Comparison of ENCODE assay signal across 13 cellular contexts in the genomic region with DNA sequence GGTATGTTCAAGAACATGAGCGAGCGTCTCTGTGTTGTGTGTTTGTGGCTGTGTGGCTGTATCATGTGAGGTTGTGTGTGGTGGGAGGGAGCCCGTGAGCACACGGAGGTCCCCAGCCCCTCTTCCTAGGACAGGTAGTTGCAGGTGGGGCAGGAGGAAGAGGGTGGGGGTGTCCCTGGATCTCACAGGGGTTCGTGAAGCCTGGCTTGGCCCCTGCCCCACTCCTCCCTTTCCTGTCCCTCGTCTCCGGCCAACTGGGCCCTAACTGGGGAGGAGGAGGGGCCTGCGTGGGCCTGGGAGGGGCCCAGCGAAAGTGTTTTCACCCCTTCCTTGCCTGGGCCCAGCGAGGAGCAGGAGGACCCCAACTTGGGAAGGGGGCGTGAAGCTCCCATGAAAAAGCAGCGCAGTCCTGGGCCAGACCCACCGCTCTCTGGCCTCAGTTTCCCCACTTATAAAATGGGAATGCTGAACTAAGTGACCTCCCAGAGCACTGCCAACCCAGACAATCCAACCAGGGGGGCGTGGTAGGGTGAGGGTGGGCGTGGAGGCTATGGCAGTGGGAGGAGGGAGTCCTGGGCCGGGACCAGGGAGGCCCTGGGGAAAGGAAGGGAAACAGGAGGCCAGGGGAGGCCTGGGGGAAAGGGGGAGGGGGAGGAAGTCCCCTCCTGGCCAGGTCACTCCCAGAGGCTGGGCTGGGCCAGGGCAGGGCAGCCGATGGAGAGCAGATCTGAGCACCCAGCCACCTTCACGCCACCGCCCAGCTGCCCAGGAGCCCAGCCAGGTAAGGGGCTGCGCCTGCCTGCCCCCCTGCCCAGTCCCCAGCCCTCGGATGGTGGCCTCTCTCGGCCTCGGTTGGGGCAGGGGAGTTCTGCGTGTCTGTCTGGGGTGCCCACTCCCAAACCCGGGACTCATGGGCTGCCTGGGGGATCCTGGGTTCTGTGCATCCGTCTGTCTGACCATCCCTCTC. TPM values are rescaled to one million over a fixed set of nuclear protein-coding genes. Genes with fewer than 3 reads are reported as not detected.
A peak's percentile ranks its signal among the peaks of the same experiment; 100 is the strongest.
DNase-seq lines count a peak whose midpoint lies in the region; ATAC-seq lines count a peak whose summit lies in the region.
"Had no signal": no experiment of that assay in that cellular context is flagged by ENCODE, and none has a peak within 500 bp of the region (broad histone marks: within the 10 kb centered on the region; RNA-seq: fewer than 3 reads in every experiment).

A gene (plus strand): TSS at position 683 of the 967 bp plus-strand sequence. CDS start 473 bp downstream, outside the sequence.

- no peak for ATAC-seq in activated CD8-positive, alpha-beta memory T cell treated with anti-CD3 and anti-CD28 coated beads, Interleukin-2, amount 10 ng/mL, durations not matched to agents 7 days and 5 days
- ATAC-seq in T-cell (replicated peaks in 1 of 4): peak in 3 of 4 experiments; percentile 17 to 28 (median 21)
- peak; percentile 59 for ATAC-seq in left ventricle myocardium superior
- peak; percentile 2 for ATAC-seq in stimulated activated naive CD8-positive, alpha-beta T cell treated with anti-CD3 and anti-CD28 coated beads, Interleukin-15, Interleukin-2, amounts not matched to agents 100 U/mL and 50 U/mL, for 24 hours
- ATAC-seq in GM19351 (IDR thresholded peaks at IDR 0.05; ENCODE audit: unreplicated experiment): no peak
- no peak for ATAC-seq in GM18861 (IDR thresholded peaks at IDR 0.05; ENCODE audit: unreplicated experiment)
- ATAC-seq in GM19455 (IDR thresholded peaks at IDR 0.05; ENCODE audit: unreplicated experiment): no peak

- POLR2A ChIA-PET in T-cell (lab: Charles Lee): no interaction called here

- DNase-seq in activated CD8-positive, alpha-beta memory T cell treated with anti-CD3 and anti-CD28 coated beads, Interleukin-2, amount 10 ng/mL, durations not matched to agents 7 days and 5 days: no peak
- no peak for DNase-seq in activated CD8-positive, alpha-beta memory T cell treated with anti-CD3 and anti-CD28 coated beads, Interleukin-2, amount 50 U/mL, for 48 hours
- DNase-seq in T-cell (no peak), left ventricle myocardium superior (peak; percentile 45)
- no peak for DNase-seq in stimulated activated naive CD8-positive, alpha-beta T cell treated with anti-CD3 and anti-CD28 coated beads, Interleukin-15, Interleukin-2, amounts not matched to agents 100 U/mL and 50 U/mL, for 24 hours
- DNase-seq: central memory CD4-positive, alpha-beta T cell; mammary epithelial cell; NCI-H2171 treated with DMSO at 0.1 percent for 48 hours had no signal

- intact Hi-C loops in left ventricle myocardium superior (cut with micrococcal nuclease): no loop called here

- CTCF ChIA-PET in activated CD8-positive, alpha-beta memory T cell treated with anti-CD3 and anti-CD28 coated beads, Interleukin-2, amount 10 ng/mL, durations not matched to agents 7 days and 5 days (lab: Charles Lee): no interaction called here
- CTCF ChIA-PET in T-cell (lab: Charles Lee): interaction anchor here in 1 of 2 donors (0.5 kb wide), 1 partner anchor 41 kb away, joined by 3 read pairs; no protein-coding TSS in a partner anchor

- peak within 1 kb of the TSS; percentile 46 for H3K27ac Mint-ChIP-seq in activated CD8-positive, alpha-beta memory T cell treated with anti-CD3 and anti-CD28 coated beads, Interleukin-2, amount 10 ng/mL, durations not matched to agents 7 days and 5 days
- peak within 1 kb of the TSS; percentile 59 to 78 for H3K27ac Mint-ChIP-seq in T-cell

- H3K9me3 Mint-ChIP-seq in activated CD8-positive, alpha-beta memory T cell treated with anti-CD3 and anti-CD28 coated beads, Interleukin-2, amount 10 ng/mL, durations not matched to agents 7 days and 5 days (ENCODE audit: low read depth): no peaks in the 10 kb centered on the region
- no peaks in the 10 kb centered on the region for H3K9me3 Mint-ChIP-seq in T-cell

- H3K36me3 Mint-ChIP-seq in activated CD8-positive, alpha-beta memory T cell treated with anti-CD3 and anti-CD28 coated beads, Interleukin-2, amount 10 ng/mL, durations not matched to agents 7 days and 5 days: no peaks in the 10 kb centered on the region
- H3K36me3 Mint-ChIP-seq in T-cell: no peaks in the 10 kb centered on the region

- H3K4me1 Mint-ChIP-seq in activated CD8-positive, alpha-beta memory T cell treated with anti-CD3 and anti-CD28 coated beads, Interleukin-2, amount 10 ng/mL, durations not matched to agents 7 days and 5 days: peaks cover 43% of the 10 kb centered on the region
- H3K4me1 Mint-ChIP-seq in T-cell: peaks cover 44 to 48% (median 48%) of the 10 kb centered on the region in 3 donors

- no peak within 1 kb of the TSS for H3K4me3 Mint-ChIP-seq in activated CD8-positive, alpha-beta memory T cell treated with anti-CD3 and anti-CD28 coated beads, Interleukin-2, amount 10 ng/mL, durations not matched to agents 7 days and 5 days
- peak within 1 kb of the TSS; percentile 24 to 56 (median 28) for H3K4me3 Mint-ChIP-seq in T-cell

- peaks cover 3% of the 10 kb centered on the region for H3K27me3 Mint-ChIP-seq in activated CD8-positive, alpha-beta memory T cell treated with anti-CD3 and anti-CD28 coated beads, Interleukin-2, amount 10 ng/mL, durations not matched to agents 7 days and 5 days
- peaks cover 0 to 9% of the 10 kb centered on the region in 2 donors for H3K27me3 Mint-ChIP-seq in T-cell

RNA-seq across cellular contexts. Expression of the gene that starts here (rescaled TPM):
- total RNA-seq in activated CD8-positive, alpha-beta memory T cell treated with anti-CD3 and anti-CD28 coated beads, Interleukin-2, amount 10 ng/mL, durations not matched to agents 7 days and 5 days: not detected
- total RNA-seq in T-cell: not detected
- total RNA-seq in left ventricle myocardium superior: 3.3 TPM
- total RNA-seq: HT-29, mammary epithelial cell, SJSA1 had no signal

Comparison
In these comparisons a context has a peak if more than half of its experiments do, and no peak if none do; other contexts are left out.
1. Peak in ATAC-seq in T-cell; RNA of the gene not detected or under 1 TPM.
2. ATAC-seq: peak in left ventricle myocardium superior (single experiment) and stimulated activated naive CD8-positive, alpha-beta T cell treated with anti-CD3 and anti-CD28 coated beads, Interleukin-15, Interleukin-2, amounts not matched to agents 100 U/mL and 50 U/mL, for 24 hours (single experiment); none in activated CD8-positive, alpha-beta memory T cell treated with anti-CD3 and anti-CD28 coated beads, Interleukin-2, amount 10 ng/mL, durations not matched to agents 7 days and 5 days (single experiment), GM19351 (single experiment), GM18861 (single experiment) and GM19455 (single experiment).